24 cellular contexts compared by ENCODE assay signal in the genomic region with DNA sequence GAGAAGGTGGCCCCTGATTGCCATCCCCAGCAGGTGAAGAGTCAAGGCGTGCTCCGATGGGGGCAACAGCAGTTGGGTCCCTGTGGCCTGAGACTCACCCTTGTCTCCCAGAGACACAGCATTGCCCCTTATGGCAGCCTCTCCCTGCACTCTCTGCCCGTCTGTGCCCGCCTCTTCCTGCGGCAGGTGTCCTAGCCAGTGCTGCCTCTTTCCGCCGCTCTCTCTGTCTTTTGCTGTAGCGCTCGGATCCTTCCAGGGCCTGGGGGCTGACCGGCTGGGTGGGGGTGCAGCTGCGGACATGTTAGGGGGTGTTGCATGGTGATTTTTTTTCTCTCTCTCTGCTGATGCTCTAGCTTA. TPM values are rescaled to one million over a fixed set of nuclear protein-coding genes. Genes with fewer than 3 reads are reported as not detected.
DNase-seq lines count a peak whose midpoint lies in the region; ATAC-seq and TF ChIP-seq lines count a peak whose summit lies in the region.
"Had no signal": no experiment of that assay in that cellular context is flagged by ENCODE, and none has a peak within 500 bp of the region (broad histone marks: within the 10 kb centered on the region; RNA-seq: fewer than 3 reads in every experiment).

No MANE protein-coding gene starts in this region.

- H3K4me3 Mint-ChIP-seq in nephron (no peak overlapping the region), endodermal cell (no peak overlapping the region)
- no peak overlapping the region for H3K4me3 Mint-ChIP-seq in naive thymus-derived CD8-positive, alpha-beta T cell
- H3K4me3 Mint-ChIP-seq: CD4-positive, alpha-beta memory T cell; IgD-negative memory B cell had no signal

- DNase-seq in breast epithelium (ENCODE audit: low spot score in 2 of 2) (no peak), mammary epithelial cell (no peak), body of pancreas (no peak), gastrocnemius medialis (no peak), endodermal cell (no peak)
- DNase-seq in naive thymus-derived CD8-positive, alpha-beta T cell, result no peak
- DNase-seq: ACHN; CD4-positive, alpha-beta memory T cell; DMS153; GM23248; HCEC 1CT; Karpas-422; MV-4-11; NCI-H1105 treated with DMSO at 0.1 percent for 48 hours; NCI-H2029 treated with DMSO at 0.1 percent for 48 hours; NCI-H2171; NCI-H524 treated with DMSO at 0.1 percent for 48 hours; NCI-H82 had no signal

- H3K27me3 Mint-ChIP-seq in nephron (ENCODE audit: low read depth), result no peaks in the 10 kb centered on the region
- H3K27me3 Mint-ChIP-seq in endodermal cell (ENCODE audit: insufficient read depth), result no peaks in the 10 kb centered on the region
- H3K27me3 Mint-ChIP-seq in naive thymus-derived CD8-positive, alpha-beta T cell, result peaks cover 0 to 2% (median 0%) of the 10 kb centered on the region in 5 donors
- H3K27me3 Mint-ChIP-seq: CD4-positive, alpha-beta memory T cell; IgD-negative memory B cell had no signal

- in situ Hi-C loops in mammary epithelial cell (cut with MboI; ENCODE audit: low sequenced_read_pairs in 2 of 2) (no loop called here), gastrocnemius medialis (cut with MboI; ENCODE audit: low sequenced_read_pairs in 4 of 4) (no loop called here)

- POLR2A ChIA-PET in naive thymus-derived CD8-positive, alpha-beta T cell (lab: Charles Lee), result no interaction called here

- H3K4me3 ChIP-seq in breast epithelium (no peak overlapping the region), mammary epithelial cell (replicated peaks in 1 of 3; ENCODE audit: insufficient read depth in 1 of 3, low read depth in 2 of 3, low read length in 3 of 3) (no peak overlapping the region), body of pancreas (no peak overlapping the region), gastrocnemius medialis (no peak overlapping the region), endodermal cell (ENCODE audit: low read length) (no peak overlapping the region)
- H3K4me3 ChIP-seq: BLaER1 treated with 17β-estradiol and CSF1 and Interleukin-3, amounts not matched to agents 10 nM and 100 nM; GM23248 had no signal

- 100% methylated on average over 5 of the region's 11 CpGs for WGBS in mammary epithelial cell (ENCODE audit: low coverage, missing lambda C conversion rate)
- 90 to 92% methylated on average over 11 of the region's 11 CpGs for WGBS in body of pancreas, 2 donors
- 94 to 96% methylated on average over 5 to 11 of the region's 11 CpGs for WGBS in endodermal cell (ENCODE audit: insufficient coverage in 1 of 2, insufficient read length in 1 of 2), 2 experiments

- H3K27ac ChIP-seq in breast epithelium (peak overlapping the region; percentile 85 to 87), mammary epithelial cell (ENCODE audit: insufficient read depth, low read depth, low read length) (no peak overlapping the region), body of pancreas (peak overlapping the region; percentile 23 to 72 (median 56)), gastrocnemius medialis (peak overlapping the region; percentile 94 to 100 (median 98)), endodermal cell (ENCODE audit: low read depth, low read length) (no peak overlapping the region)
- H3K27ac ChIP-seq: 22Rv1, GM23248 had no signal

- no peak for ATAC-seq in body of pancreas
- no peak for ATAC-seq in gastrocnemius medialis
- ATAC-seq in GM19351 (IDR thresholded peaks at IDR 0.05; ENCODE audit: unreplicated experiment), result no peak
- ATAC-seq in naive thymus-derived CD8-positive, alpha-beta T cell, result no peak
- ATAC-seq: Panc1 had no signal

- peaks cover 14% of the 10 kb centered on the region for H3K4me1 Mint-ChIP-seq in nephron
- no peaks in the 10 kb centered on the region for H3K4me1 Mint-ChIP-seq in endodermal cell
- peaks cover 0 to 3% (median under 1%) of the 10 kb centered on the region in 4 donors for H3K4me1 Mint-ChIP-seq in naive thymus-derived CD8-positive, alpha-beta T cell
- H3K4me1 Mint-ChIP-seq: CD4-positive, alpha-beta memory T cell had no signal

- H3K36me3 ChIP-seq in breast epithelium (no peaks in the 10 kb centered on the region), mammary epithelial cell (ENCODE audit: insufficient read depth, low read length) (peaks cover 63% of the 10 kb centered on the region), body of pancreas (replicated peaks in 1 of 2; ENCODE audit: insufficient read depth in 1 of 2, low read depth in 2 of 2) (peaks cover 16 to 27% of the 10 kb centered on the region in 2 donors), gastrocnemius medialis (peaks cover 5 to 86% of the 10 kb centered on the region in 2 donors), endodermal cell (ENCODE audit: control insufficient read depth, insufficient read depth, low read length) (peaks cover 91% of the 10 kb centered on the region)

- no peak for TF ChIP-seq CTCF in breast epithelium (IDR thresholded peaks at IDR 0.05)
- no peak for TF ChIP-seq CTCF in mammary epithelial cell (conservative IDR thresholded peaks at IDR 0.05 in 1 of 2, IDR thresholded peaks at IDR 0.05 in 1 of 2; ENCODE audit: extremely low read depth in 1 of 2, insufficient read depth in 1 of 2, low read depth in 1 of 2, low read length in 2 of 2)
- TF ChIP-seq CTCF in body of pancreas (IDR thresholded peaks at IDR 0.05), result no peak
- TF ChIP-seq CTCF in nephron (IDR thresholded peaks at IDR 0.05; ENCODE audit: unreplicated experiment in 3 of 3), result no peak
- no peak for TF ChIP-seq CTCF in gastrocnemius medialis (IDR thresholded peaks at IDR 0.05 in 4 of 5, conservative IDR thresholded peaks at IDR 0.05 in 1 of 5)
- no peak for TF ChIP-seq CTCF in endodermal cell (conservative IDR thresholded peaks at IDR 0.05)

- no peak overlapping the region for H3K9ac ChIP-seq in mammary epithelial cell (ENCODE audit: insufficient read depth, low read length)
- H3K9ac ChIP-seq in endodermal cell (ENCODE audit: extremely low read depth, low read length, poor library complexity, severe bottlenecking), result no peak overlapping the region
- H3K9ac ChIP-seq: GM23248 had no signal

- H3K27me3 ChIP-seq in breast epithelium, result no peaks in the 10 kb centered on the region
- H3K27me3 ChIP-seq in mammary epithelial cell (ENCODE audit: insufficient read depth, low read length), result no peaks in the 10 kb centered on the region
- H3K27me3 ChIP-seq in body of pancreas, result no peaks in the 10 kb centered on the region
- no peaks in the 10 kb centered on the region for H3K27me3 ChIP-seq in gastrocnemius medialis
- H3K27me3 ChIP-seq in endodermal cell (ENCODE audit: control insufficient read depth, insufficient read depth, low read length, poor library complexity, severe bottlenecking), result no peaks in the 10 kb centered on the region
- H3K27me3 ChIP-seq: BLaER1 treated with 17β-estradiol and CSF1 and Interleukin-3, amounts not matched to agents 10 nM and 100 nM had no signal

- dilution Hi-C loops in mammary epithelial cell (cut with HindIII; ENCODE audit: low sequenced_read_pairs), result no loop called here

- no peak overlapping the region for H3K4me2 ChIP-seq in mammary epithelial cell (ENCODE audit: insufficient read depth, low read depth, low read length)

- intact Hi-C loops in breast epithelium (cut with DNase I; ENCODE audit: low total_unique reads), result no loop called here
- intact Hi-C loops in mammary epithelial cell (cut with micrococcal nuclease), result no loop called here
- intact Hi-C loops in body of pancreas (cut with DNase I), result no loop called here
- intact Hi-C loops in gastrocnemius medialis (cut with DNase I; ENCODE audit: low total_unique reads), result no loop called here

- H3K9me3 Mint-ChIP-seq in nephron, result no peaks in the 10 kb centered on the region
- no peaks in the 10 kb centered on the region for H3K9me3 Mint-ChIP-seq in endodermal cell
- no peaks in the 10 kb centered on the region for H3K9me3 Mint-ChIP-seq in naive thymus-derived CD8-positive, alpha-beta T cell
- H3K9me3 Mint-ChIP-seq: CD4-positive, alpha-beta memory T cell had no signal

- TF ChIP-seq POLR2A in breast epithelium (IDR thresholded peaks at IDR 0.05) (no peak), body of pancreas (IDR thresholded peaks at IDR 0.05) (no peak), gastrocnemius medialis (IDR thresholded peaks at IDR 0.05) (no peak)

- H3K9me3 ChIP-seq in breast epithelium (no peaks in the 10 kb centered on the region), mammary epithelial cell (replicated peaks; ENCODE audit: insufficient read depth, low read length) (no peaks in the 10 kb centered on the region), body of pancreas (no peaks in the 10 kb centered on the region), gastrocnemius medialis (no peaks in the 10 kb centered on the region), endodermal cell (ENCODE audit: control insufficient read depth, low read length) (no peaks in the 10 kb centered on the region)
- H3K9me3 ChIP-seq: BLaER1 treated with 17β-estradiol and CSF1 and Interleukin-3, amounts not matched to agents 10 nM and 100 nM had no signal

- H2AFZ ChIP-seq in mammary epithelial cell (ENCODE audit: low read depth, low read length), result no peak overlapping the region
- H2AFZ ChIP-seq: GM23248 had no signal

- H3K4me1 ChIP-seq in breast epithelium (no peaks in the 10 kb centered on the region), mammary epithelial cell (ENCODE audit: insufficient read depth, low read length) (no peaks in the 10 kb centered on the region), body of pancreas (peaks cover 72% of the 10 kb centered on the region), gastrocnemius medialis (peaks cover 26 to 55% of the 10 kb centered on the region in 2 donors), endodermal cell (ENCODE audit: control insufficient read depth, insufficient read depth, low read length) (no peaks in the 10 kb centered on the region)

- CTCF ChIA-PET in mammary epithelial cell (lab: Charles Lee; ENCODE audit: low non-redundant PET), result interaction anchor here (0.8 kb wide), 1 partner anchor 298 kb away, joined by 6 read pairs; no protein-coding TSS in a partner anchor

- H3K27ac Mint-ChIP-seq in nephron, result peak overlapping the region; percentile 12 to 32 (median 17)
- no peak overlapping the region for H3K27ac Mint-ChIP-seq in endodermal cell
- no peak overlapping the region for H3K27ac Mint-ChIP-seq in naive thymus-derived CD8-positive, alpha-beta T cell
- H3K27ac Mint-ChIP-seq: CD4-positive, alpha-beta memory T cell; IgD-negative memory B cell had no signal

- BruUV-seq in mammary epithelial cell (replicated peaks; lab: Mats Ljungman, UMichigan), result no TSS peak

- H3K36me3 Mint-ChIP-seq in nephron (ENCODE audit: low read depth) (peaks cover 87% of the 10 kb centered on the region), endodermal cell (ENCODE audit: low read depth) (peaks cover 86% of the 10 kb centered on the region)
- no peaks in the 10 kb centered on the region for H3K36me3 Mint-ChIP-seq in naive thymus-derived CD8-positive, alpha-beta T cell
- H3K36me3 Mint-ChIP-seq: CD4-positive, alpha-beta memory T cell had no signal

- peaks cover 82% of the 10 kb centered on the region for H3K79me2 ChIP-seq in mammary epithelial cell (ENCODE audit: insufficient read depth, low read length)

- peaks cover 12% of the 10 kb centered on the region for H4K20me1 ChIP-seq in mammary epithelial cell (ENCODE audit: insufficient read depth, low read length)

RNA-seq across cellular contexts. Expression of gene VEGFA, which starts 11.5 kb away (rescaled TPM):
- 100 to 1,000 TPM; 123 to 230 (median 132) TPM for total RNA-seq in breast epithelium
- total RNA-seq in mammary epithelial cell, result 100 to 1,000 TPM; 161 to 313 TPM
- 196 TPM for polyA plus RNA-seq in mammary epithelial cell
- polyA minus RNA-seq in mammary epithelial cell, result 634 TPM
- total RNA-seq in body of pancreas, result 100 to 1,000 TPM in 1 of 2 donors, 10 to 100 TPM in 1; 84.8 to 272 TPM
- total RNA-seq in gastrocnemius medialis, result 100 to 1,000 TPM in 3 of 4 donors, 10 to 100 TPM in 1; 66.4 to 195 (median 149) TPM
- total RNA-seq in endodermal cell, result 100 to 1,000 TPM; 163 to 254 TPM
- 129 TPM for polyA plus RNA-seq in endodermal cell (2013, experiment 1 of 2)
- polyA plus RNA-seq in endodermal cell (2013, experiment 2 of 2), result 99.2 TPM
- 1 to 10 TPM; 4.5 to 5.6 TPM for total RNA-seq in naive thymus-derived CD8-positive, alpha-beta T cell
- not detected for polyA plus RNA-seq in naive thymus-derived CD8-positive, alpha-beta T cell
- polyA plus RNA-seq: CD4-positive, alpha-beta memory T cell had no signal

Comparison
In these comparisons a context has a peak if more than half of its experiments do, and no peak if none do; other contexts are left out.
1. H3K27ac ChIP-seq: peak in breast epithelium (2 of 2), body of pancreas (4 of 4) and gastrocnemius medialis (4 of 4); none in mammary epithelial cell (single experiment) and endodermal cell (single experiment).
2. H3K27ac Mint-ChIP-seq: peak in nephron (3 of 3); none in endodermal cell (single experiment) and naive thymus-derived CD8-positive, alpha-beta T cell (0 of 10).
3. RNA of gene VEGFA, which starts 11.5 kb away (total RNA-seq): 161 to 313 TPM in mammary epithelial cell, 84.8 to 272 TPM in body of pancreas, 163 to 254 TPM in endodermal cell, 66.4 to 195 TPM in gastrocnemius medialis and 123 to 230 TPM in breast epithelium; 4.5 to 5.6 TPM in naive thymus-derived CD8-positive, alpha-beta T cell; every median in the first group is over 10 times any median in the second.